Comparison of ENCODE assay signal across 18 cellular contexts in genomic region chr11:115314330-115314729, GRCh38.
A peak's percentile ranks its signal among the peaks of the same experiment; 100 is the strongest.
DNase-seq lines count a peak whose midpoint lies in the region; ATAC-seq and TF ChIP-seq lines count a peak whose summit lies in the region.
"Had no signal": no experiment of that assay in that cellular context is flagged by ENCODE, and none has a peak within 500 bp of the region (broad histone marks: within the 10 kb centered on the region; RNA-seq: fewer than 3 reads in every experiment).

No MANE protein-coding gene starts in this region.

- no peak overlapping the region for H3K14ac ChIP-seq in IMR-90 (replicated peaks; ENCODE audit: low read depth, low read length)

- no peak for TF ChIP-seq POLR2A in IMR-90 (IDR thresholded peaks at IDR 0.05; ENCODE audit: low read depth, low read length)

- no peak overlapping the region for H4K8ac ChIP-seq in IMR-90 (ENCODE audit: low read depth in 2 of 2, low read length in 2 of 2)

- H3K9me3 Mint-ChIP-seq in glutamatergic neuron (ENCODE audit: unreplicated experiment), result peaks cover 27% of the 10 kb centered on the region
- H3K9me3 Mint-ChIP-seq: CD14-positive monocyte; CD8-positive, alpha-beta memory T cell had no signal

- no peak overlapping the region for H2BK20ac ChIP-seq in IMR-90 (ENCODE audit: low read depth, low read length)

- peaks cover 8% of the 10 kb centered on the region for H3K27me3 Mint-ChIP-seq in glutamatergic neuron (ENCODE audit: unreplicated experiment)

- H3K79me2 ChIP-seq in PC-3 (ENCODE audit: low read length), result no peaks in the 10 kb centered on the region

- no peak overlapping the region for H2BK15ac ChIP-seq in IMR-90 (ENCODE audit: low read depth, low read length)

- H2BK5ac ChIP-seq in IMR-90 (ENCODE audit: low read depth, low read length, poor library complexity, severe bottlenecking), result no peak overlapping the region

- H3K36me3 ChIP-seq in IMR-90 (ENCODE audit: control insufficient read depth, insufficient read depth, low read length) (no peaks in the 10 kb centered on the region), lower lobe of right lung (no peaks in the 10 kb centered on the region), SJCRH30 (no peaks in the 10 kb centered on the region), PC-3 (ENCODE audit: low read depth, low read length) (no peaks in the 10 kb centered on the region)
- H3K36me3 ChIP-seq: BE2C, BLaER1 had no signal

- no peak overlapping the region for H3K23ac ChIP-seq in IMR-90 (ENCODE audit: low read depth, low read length)

- H3K9ac ChIP-seq in IMR-90 (ENCODE audit: low read depth, low read length) (no peak overlapping the region), PC-3 (ENCODE audit: low read length) (no peak overlapping the region)
- H3K9ac ChIP-seq: BLaER1 had no signal

- TF ChIP-seq CTCF in IMR-90 (conservative IDR thresholded peaks at IDR 0.05; ENCODE audit: low read depth, low read length), result no peak
- no peak for TF ChIP-seq CTCF in glutamatergic neuron (IDR thresholded peaks at IDR 0.05; ENCODE audit: partially characterized antibody, unreplicated experiment)
- no peak for TF ChIP-seq CTCF in lower lobe of right lung (IDR thresholded peaks at IDR 0.05)
- no peak for TF ChIP-seq CTCF in GM13977 (IDR thresholded peaks at IDR 0.05; ENCODE audit: extremely low read depth, insufficient read depth, missing control alignments)
- no peak for TF ChIP-seq CTCF in PC-3 (conservative IDR thresholded peaks at IDR 0.05; ENCODE audit: low read depth, low read length)

- no peak overlapping the region for H3K56ac ChIP-seq in IMR-90 (ENCODE audit: extremely low read depth, insufficient read depth, low read length)

- ATAC-seq in IMR-90 (ENCODE audit: low read depth) (peak; percentile 67), lower lobe of right lung (peak; percentile 27 to 66), PC-3 (no peak)

- H3K36me3 Mint-ChIP-seq in glutamatergic neuron (ENCODE audit: unreplicated experiment), result peaks cover 5% of the 10 kb centered on the region
- H3K36me3 Mint-ChIP-seq: CD14-positive monocyte; CD4-positive, alpha-beta memory T cell; CD4-positive, CD25-positive, alpha-beta regulatory T cell; CD8-positive, alpha-beta memory T cell had no signal

- H4K20me1 ChIP-seq in IMR-90 (ENCODE audit: insufficient read depth, low read length) (no peaks in the 10 kb centered on the region), PC-3 (ENCODE audit: low read length) (no peaks in the 10 kb centered on the region)
- H4K20me1 ChIP-seq: BLaER1 had no signal

- no peak overlapping the region for H4K5ac ChIP-seq in IMR-90 (ENCODE audit: low read depth, low read length)

- in situ Hi-C loops in IMR-90 (cut with MboI; ENCODE audit: low sequenced_read_pairs) (no loop called here), GM13977 (cut with MboI; ENCODE audit: low pct_unique_long_range_greater_than_20kb, low sequenced_read_pairs, unreplicated experiment) (no loop called here)

- H3K27me3 ChIP-seq in IMR-90 (ENCODE audit: control insufficient read depth, insufficient read depth, low read length) (no peaks in the 10 kb centered on the region), lower lobe of right lung (ENCODE audit: low read depth) (no peaks in the 10 kb centered on the region), SJCRH30 (no peaks in the 10 kb centered on the region), PC-3 (ENCODE audit: low read length) (no peaks in the 10 kb centered on the region)
- H3K27me3 ChIP-seq: BE2C, BLaER1 had no signal

- dilution Hi-C loops in IMR-90 (cut with HindIII; ENCODE audit: low sequenced_read_pairs, unreplicated experiment), result no loop called here

- H3K4me1 Mint-ChIP-seq in glutamatergic neuron (ENCODE audit: low read depth, unreplicated experiment), result peaks cover 86% of the 10 kb centered on the region
- H3K4me1 Mint-ChIP-seq: CD14-positive monocyte; CD4-positive, alpha-beta memory T cell; CD4-positive, CD25-positive, alpha-beta regulatory T cell; CD8-positive, alpha-beta memory T cell had no signal

- H3K4me3 Mint-ChIP-seq in glutamatergic neuron (ENCODE audit: unreplicated experiment), result peak overlapping the region; percentile 79
- H3K4me3 Mint-ChIP-seq: CD14-positive monocyte; CD4-positive, alpha-beta memory T cell; CD4-positive, CD25-positive, alpha-beta regulatory T cell; CD8-positive, alpha-beta memory T cell had no signal

- H3F3A ChIP-seq in PC-3 (ENCODE audit: low read length, unreplicated experiment), result no peaks in the 10 kb centered on the region

- BruUV-seq in IMR-90 (replicated peaks; lab: Mats Ljungman, UMichigan) (no TSS peak), PC-3 (replicated peaks; lab: Mats Ljungman, UMichigan) (no TSS peak)

- WGBS in IMR-90 (ENCODE audit: extremely low coverage in 2 of 2, insufficient read length in 1 of 2), 2 experiments, result no CpG with 5 or more reads among the region's 2 CpGs

- H3K27ac ChIP-seq in IMR-90 (ENCODE audit: insufficient read depth, low read length) (no peak overlapping the region), lower lobe of right lung (no peak overlapping the region), SJCRH30 (no peak overlapping the region), PC-3 (ENCODE audit: low read length) (no peak overlapping the region)
- H3K27ac ChIP-seq: BLaER1 had no signal

- intact Hi-C loops in IMR-90 (cut with micrococcal nuclease), result loop anchor here (5.0 kb wide), 1 partner anchor 117 kb away; no protein-coding TSS in a partner anchor
- intact Hi-C loops in lower lobe of right lung (cut with DNase I), result no loop called here
- intact Hi-C loops in PC-3 (cut with micrococcal nuclease), result no loop called here

- TF ChIP-seq RAD21 in IMR-90 (IDR thresholded peaks at IDR 0.05; ENCODE audit: low read length), result no peak

- H3K9me1 ChIP-seq in IMR-90 (ENCODE audit: insufficient read depth, low read length), result 0 out of 2 replicates have a peak, but pooled peaks cover 3% of the 10 kb centered on the region

- no peak overlapping the region for H3K18ac ChIP-seq in IMR-90 (ENCODE audit: low read depth, low read length)

- H3K9me2 ChIP-seq in PC-3 (replicated peaks; ENCODE audit: low read length), result no peaks in the 10 kb centered on the region

- peak; percentile 21 for DNase-seq in IMR-90
- DNase-seq in glutamatergic neuron, result no peak
- no peak for DNase-seq in lower lobe of right lung
- DNase-seq in SJCRH30, result no peak
- DNase-seq in GM13977 (ENCODE audit: low spot score), result no peak
- DNase-seq in PC-3, result no peak
- DNase-seq: 8988T; ACHN; BE2C; C1 segment of cervical spinal cord; CD4-positive, alpha-beta memory T cell; CD4-positive, CD25-positive, alpha-beta regulatory T cell; CD8-positive, alpha-beta memory T cell; COR-L47; DMS79 treated with DMSO at 0.1 percent for 48 hours; GF-D8 had no signal

- H3K4me1 ChIP-seq in IMR-90 (ENCODE audit: control insufficient read depth, insufficient read depth, low read length) (no peaks in the 10 kb centered on the region), lower lobe of right lung (no peaks in the 10 kb centered on the region), SJCRH30 (no peaks in the 10 kb centered on the region), PC-3 (ENCODE audit: insufficient read depth, low read length) (no peaks in the 10 kb centered on the region)

- no peak overlapping the region for H4K91ac ChIP-seq in IMR-90 (ENCODE audit: insufficient read depth, low read depth, low read length)

- CTCF ChIA-PET in IMR-90 (lab: Yijun Ruan, JAX), result interaction anchor here (1.1 to 1.3 kb wide), 2 partner anchors 11 to 14 kb away, joined by 4 read pairs; no protein-coding TSS in a partner anchor
- CTCF ChIA-PET in PC-3 (lab: Charles Lee), result no interaction called here

- no peak overlapping the region for H2AK5ac ChIP-seq in IMR-90 (ENCODE audit: low read depth, low read length)

- no peaks in the 10 kb centered on the region; a peak in 1 of 4 replicates for H3K79me1 ChIP-seq in IMR-90 (ENCODE audit: low read depth in 1 of 2, low read length in 2 of 2)

- H3K4me2 ChIP-seq in IMR-90 (ENCODE audit: low read depth, low read length) (no peak overlapping the region), PC-3 (ENCODE audit: low read length) (no peak overlapping the region)
- H3K4me2 ChIP-seq: BLaER1 had no signal

- H3K4ac ChIP-seq in IMR-90 (ENCODE audit: low read depth, low read length), result no peak overlapping the region

- no peak overlapping the region for H2AFZ ChIP-seq in IMR-90 (replicated peaks; ENCODE audit: low read length, poor library complexity)
- H2AFZ ChIP-seq in PC-3 (ENCODE audit: low read length), result no peak overlapping the region

- H3K27ac Mint-ChIP-seq in glutamatergic neuron (ENCODE audit: unreplicated experiment), result peak overlapping the region; percentile 97
- H3K27ac Mint-ChIP-seq: CD14-positive monocyte; CD4-positive, CD25-positive, alpha-beta regulatory T cell; CD8-positive, alpha-beta memory T cell had no signal

- H3K9me3 ChIP-seq in IMR-90 (ENCODE audit: control insufficient read depth, insufficient read depth, low read length), result no peaks in the 10 kb centered on the region
- no peaks in the 10 kb centered on the region for H3K9me3 ChIP-seq in lower lobe of right lung
- H3K9me3 ChIP-seq in SJCRH30 (replicated peaks), result no peaks in the 10 kb centered on the region
- H3K9me3 ChIP-seq in PC-3 (ENCODE audit: low read length), result no peaks in the 10 kb centered on the region
- H3K9me3 ChIP-seq: BE2C, BLaER1 had no signal

- no peak overlapping the region for H2BK120ac ChIP-seq in IMR-90 (ENCODE audit: low read depth, low read length)

- POLR2A ChIA-PET in IMR-90 (lab: Charles Lee; ENCODE audit: unreplicated experiment), result no interaction called here
- POLR2A ChIA-PET in PC-3 (lab: Charles Lee; ENCODE audit: unreplicated experiment), result no interaction called here

- H3K4me3 ChIP-seq in IMR-90 (ENCODE audit: insufficient read depth, low read depth, low read length) (no peak overlapping the region), lower lobe of right lung (no peak overlapping the region), SJCRH30 (no peak overlapping the region), PC-3 (ENCODE audit: low read length) (no peak overlapping the region)
- H3K4me3 ChIP-seq: BLaER1 had no signal

- H2AK9ac ChIP-seq in IMR-90 (replicated peaks; ENCODE audit: low read depth, low read length, poor library complexity), result no peak overlapping the region

TF ChIP-seq in IMR-90, 13 proteins besides CTCF, POLR2A, EP300 and RAD21:
- no peak for TF ChIP-seq CHD1 (IDR thresholded peaks at IDR 0.05; ENCODE audit: low read depth, low read length)
- no peak for TF ChIP-seq RFX5 (IDR thresholded peaks at IDR 0.05; ENCODE audit: low read depth, low read length)
- TF ChIP-seq, protein P1, sequence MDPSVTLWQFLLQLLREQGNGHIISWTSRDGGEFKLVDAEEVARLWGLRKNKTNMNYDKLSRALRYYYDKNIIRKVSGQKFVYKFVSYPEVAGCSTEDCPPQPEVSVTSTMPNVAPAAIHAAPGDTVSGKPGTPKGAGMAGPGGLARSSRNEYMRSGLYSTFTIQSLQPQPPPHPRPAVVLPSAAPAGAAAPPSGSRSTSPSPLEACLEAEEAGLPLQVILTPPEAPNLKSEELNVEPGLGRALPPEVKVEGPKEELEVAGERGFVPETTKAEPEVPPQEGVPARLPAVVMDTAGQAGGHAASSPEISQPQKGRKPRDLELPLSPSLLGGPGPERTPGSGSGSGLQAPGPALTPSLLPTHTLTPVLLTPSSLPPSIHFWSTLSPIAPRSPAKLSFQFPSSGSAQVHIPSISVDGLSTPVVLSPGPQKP (IDR thresholded peaks at IDR 0.05; ENCODE audit: borderline replicate concordance, low read depth, low read length), result no peak
- TF ChIP-seq MXI1 (IDR thresholded peaks at IDR 0.05; ENCODE audit: borderline replicate concordance, low read depth, low read length), result no peak
- TF ChIP-seq FOS (IDR thresholded peaks at IDR 0.05; ENCODE audit: low read depth, low read length), result no peak
TF ChIP-seq in IMR-90: peak in this region for 0.
